ENCODE assay signal across 1 cellular context in genomic region chr2:85601771-85602475, GRCh38.
TF ChIP-seq lines count a peak whose summit lies in the region.

No MANE protein-coding gene starts in this region.

TF ChIP-seq in HepG2, 621 proteins besides CTCF, POLR2A, EP300 and RAD21 (continued from another document and continues in another):
- no peak; the same call in 1 of the 2 replicates for TF ChIP-seq ARID5B (CRISPR knock-in tag; IDR thresholded peaks at IDR 0.05)
- peak; percentile 37; the same call in 1 of the 2 replicates for TF ChIP-seq FOXA3 (CRISPR knock-in tag; IDR thresholded peaks at IDR 0.05)
- TF ChIP-seq HDAC2 (CRISPR knock-in tag; IDR thresholded peaks at IDR 0.05) = no peak; the same call in 1 of the 2 replicates
- 0 out of 2 replicates have a peak, but pooled peaks have one; percentile 48 for TF ChIP-seq KDM5A (IDR thresholded peaks at IDR 0.05; ENCODE audit: borderline replicate concordance, low read length)
- no peak for TF ChIP-seq ZNF451 (CRISPR knock-in tag; IDR thresholded peaks at IDR 0.05)
- no peak for TF ChIP-seq ZNF639 (CRISPR knock-in tag; conservative IDR thresholded peaks at IDR 0.05)
- TF ChIP-seq, protein P1, sequence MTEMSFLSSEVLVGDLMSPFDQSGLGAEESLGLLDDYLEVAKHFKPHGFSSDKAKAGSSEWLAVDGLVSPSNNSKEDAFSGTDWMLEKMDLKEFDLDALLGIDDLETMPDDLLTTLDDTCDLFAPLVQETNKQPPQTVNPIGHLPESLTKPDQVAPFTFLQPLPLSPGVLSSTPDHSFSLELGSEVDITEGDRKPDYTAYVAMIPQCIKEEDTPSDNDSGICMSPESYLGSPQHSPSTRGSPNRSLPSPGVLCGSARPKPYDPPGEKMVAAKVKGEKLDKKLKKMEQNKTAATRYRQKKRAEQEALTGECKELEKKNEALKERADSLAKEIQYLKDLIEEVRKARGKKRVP (CRISPR knock-in tag; IDR thresholded peaks at IDR 0.05) = 0 out of 4 replicates have a peak, but pooled peaks of 1 of the 2 experiments have one; percentile 19
- no peak; the same call in 1 of the 2 replicates for TF ChIP-seq PHF20 (CRISPR knock-in tag; IDR thresholded peaks at IDR 0.05)
- no peak for TF ChIP-seq ZSCAN29 (CRISPR knock-in tag; conservative IDR thresholded peaks at IDR 0.05)
- TF ChIP-seq, protein P2, sequence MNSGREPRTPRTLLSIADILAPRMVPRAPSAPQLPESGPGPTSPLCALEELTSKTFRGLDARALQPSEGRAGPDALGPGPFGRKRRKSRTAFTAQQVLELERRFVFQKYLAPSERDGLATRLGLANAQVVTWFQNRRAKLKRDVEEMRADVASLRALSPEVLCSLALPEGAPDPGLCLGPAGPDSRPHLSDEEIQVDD (CRISPR knock-in tag; IDR thresholded peaks at IDR 0.05; ENCODE audit: borderline replicate concordance) = no peak
- no peak; the same call in 1 of the 2 replicates for TF ChIP-seq THRA (CRISPR knock-in tag; IDR thresholded peaks at IDR 0.05; ENCODE audit: borderline replicate concordance)
- no peak for TF ChIP-seq KDM1A (CRISPR knock-in tag; IDR thresholded peaks at IDR 0.05)
- TF ChIP-seq HNRNPL (IDR thresholded peaks at IDR 0.05; ENCODE audit: low read depth, low read length) = no peak
- TF ChIP-seq, protein P3, sequence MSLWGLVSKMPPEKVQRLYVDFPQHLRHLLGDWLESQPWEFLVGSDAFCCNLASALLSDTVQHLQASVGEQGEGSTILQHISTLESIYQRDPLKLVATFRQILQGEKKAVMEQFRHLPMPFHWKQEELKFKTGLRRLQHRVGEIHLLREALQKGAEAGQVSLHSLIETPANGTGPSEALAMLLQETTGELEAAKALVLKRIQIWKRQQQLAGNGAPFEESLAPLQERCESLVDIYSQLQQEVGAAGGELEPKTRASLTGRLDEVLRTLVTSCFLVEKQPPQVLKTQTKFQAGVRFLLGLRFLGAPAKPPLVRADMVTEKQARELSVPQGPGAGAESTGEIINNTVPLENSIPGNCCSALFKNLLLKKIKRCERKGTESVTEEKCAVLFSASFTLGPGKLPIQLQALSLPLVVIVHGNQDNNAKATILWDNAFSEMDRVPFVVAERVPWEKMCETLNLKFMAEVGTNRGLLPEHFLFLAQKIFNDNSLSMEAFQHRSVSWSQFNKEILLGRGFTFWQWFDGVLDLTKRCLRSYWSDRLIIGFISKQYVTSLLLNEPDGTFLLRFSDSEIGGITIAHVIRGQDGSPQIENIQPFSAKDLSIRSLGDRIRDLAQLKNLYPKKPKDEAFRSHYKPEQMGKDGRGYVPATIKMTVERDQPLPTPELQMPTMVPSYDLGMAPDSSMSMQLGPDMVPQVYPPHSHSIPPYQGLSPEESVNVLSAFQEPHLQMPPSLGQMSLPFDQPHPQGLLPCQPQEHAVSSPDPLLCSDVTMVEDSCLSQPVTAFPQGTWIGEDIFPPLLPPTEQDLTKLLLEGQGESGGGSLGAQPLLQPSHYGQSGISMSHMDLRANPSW (CRISPR knock-in tag; IDR thresholded peaks at IDR 0.05; ENCODE audit: borderline replicate concordance) = no peak
- peak; percentile 30; the same call in 1 of the 2 replicates for TF ChIP-seq SALL1 (CRISPR knock-in tag; IDR thresholded peaks at IDR 0.05)
- TF ChIP-seq ZNF773 (CRISPR knock-in tag; IDR thresholded peaks at IDR 0.05; ENCODE audit: borderline replicate concordance) = 0 out of 2 replicates have a peak, but pooled peaks have one; percentile 80
- TF ChIP-seq ZNF850 (CRISPR knock-in tag; conservative IDR thresholded peaks at IDR 0.05) = no peak
- TF ChIP-seq REL (CRISPR knock-in tag; conservative IDR thresholded peaks at IDR 0.05) = no peak
- TF ChIP-seq, protein P4, sequence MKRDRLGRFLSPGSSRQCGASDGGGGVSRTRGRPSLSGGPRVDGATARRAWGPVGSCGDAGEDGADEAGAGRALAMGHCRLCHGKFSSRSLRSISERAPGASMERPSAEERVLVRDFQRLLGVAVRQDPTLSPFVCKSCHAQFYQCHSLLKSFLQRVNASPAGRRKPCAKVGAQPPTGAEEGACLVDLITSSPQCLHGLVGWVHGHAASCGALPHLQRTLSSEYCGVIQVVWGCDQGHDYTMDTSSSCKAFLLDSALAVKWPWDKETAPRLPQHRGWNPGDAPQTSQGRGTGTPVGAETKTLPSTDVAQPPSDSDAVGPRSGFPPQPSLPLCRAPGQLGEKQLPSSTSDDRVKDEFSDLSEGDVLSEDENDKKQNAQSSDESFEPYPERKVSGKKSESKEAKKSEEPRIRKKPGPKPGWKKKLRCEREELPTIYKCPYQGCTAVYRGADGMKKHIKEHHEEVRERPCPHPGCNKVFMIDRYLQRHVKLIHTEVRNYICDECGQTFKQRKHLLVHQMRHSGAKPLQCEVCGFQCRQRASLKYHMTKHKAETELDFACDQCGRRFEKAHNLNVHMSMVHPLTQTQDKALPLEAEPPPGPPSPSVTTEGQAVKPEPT (CRISPR knock-in tag; IDR thresholded peaks at IDR 0.05; ENCODE audit: low read depth) = peak; percentile 46; the same call in 1 of the 2 replicates
- no peak for TF ChIP-seq YY1 (IDR thresholded peaks at IDR 0.05; ENCODE audit: insufficient read depth, insufficient replicate concordance, low read depth, low read length)
- no peak for TF ChIP-seq ZMYM2 (CRISPR knock-in tag; IDR thresholded peaks at IDR 0.05)
- TF ChIP-seq NR2F2 (IDR thresholded peaks at IDR 0.05; ENCODE audit: borderline replicate concordance, low read depth) = no peak
- no peak for TF ChIP-seq EEA1 (CRISPR knock-in tag; IDR thresholded peaks at IDR 0.05; ENCODE audit: borderline replicate concordance)
- no peak for TF ChIP-seq NAIF1 (CRISPR knock-in tag; IDR thresholded peaks at IDR 0.05; ENCODE audit: borderline replicate concordance)
- 0 out of 2 replicates have a peak, but pooled peaks have one; percentile 29 for TF ChIP-seq GFI1 (CRISPR knock-in tag; IDR thresholded peaks at IDR 0.05; ENCODE audit: borderline replicate concordance)
- TF ChIP-seq ZMYM4 (CRISPR knock-in tag; IDR thresholded peaks at IDR 0.05) = no peak
- TF ChIP-seq ELF1 (CRISPR knock-in tag; IDR thresholded peaks at IDR 0.05) = peak; percentile 36
- no peak for TF ChIP-seq TCF12 (IDR thresholded peaks at IDR 0.05)
- TF ChIP-seq TCF12 (CRISPR knock-in tag; IDR thresholded peaks at IDR 0.05) = no peak
- TF ChIP-seq FOSL1 (CRISPR knock-in tag; IDR thresholded peaks at IDR 0.05; ENCODE audit: borderline replicate concordance) = no peak
- peak; percentile 50; the same call in 1 of the 2 replicates for TF ChIP-seq ZNF292 (CRISPR knock-in tag; IDR thresholded peaks at IDR 0.05; ENCODE audit: borderline replicate concordance, low read depth)
- no peak for TF ChIP-seq MTERF4 (CRISPR knock-in tag; IDR thresholded peaks at IDR 0.05)
- TF ChIP-seq ZNF562 (CRISPR knock-in tag; IDR thresholded peaks at IDR 0.05; ENCODE audit: borderline replicate concordance) = no peak
- TF ChIP-seq WIZ (CRISPR knock-in tag; IDR thresholded peaks at IDR 0.05) = no peak
- TF ChIP-seq MTA3 (CRISPR knock-in tag; IDR thresholded peaks at IDR 0.05) = no peak
- TF ChIP-seq ZNF713 (CRISPR knock-in tag; IDR thresholded peaks at IDR 0.05) = no peak
- TF ChIP-seq ZNF563 (CRISPR knock-in tag; IDR thresholded peaks at IDR 0.05) = no peak
- TF ChIP-seq ZNF790 (CRISPR knock-in tag; IDR thresholded peaks at IDR 0.05; ENCODE audit: borderline replicate concordance) = no peak
- TF ChIP-seq, protein P5, sequence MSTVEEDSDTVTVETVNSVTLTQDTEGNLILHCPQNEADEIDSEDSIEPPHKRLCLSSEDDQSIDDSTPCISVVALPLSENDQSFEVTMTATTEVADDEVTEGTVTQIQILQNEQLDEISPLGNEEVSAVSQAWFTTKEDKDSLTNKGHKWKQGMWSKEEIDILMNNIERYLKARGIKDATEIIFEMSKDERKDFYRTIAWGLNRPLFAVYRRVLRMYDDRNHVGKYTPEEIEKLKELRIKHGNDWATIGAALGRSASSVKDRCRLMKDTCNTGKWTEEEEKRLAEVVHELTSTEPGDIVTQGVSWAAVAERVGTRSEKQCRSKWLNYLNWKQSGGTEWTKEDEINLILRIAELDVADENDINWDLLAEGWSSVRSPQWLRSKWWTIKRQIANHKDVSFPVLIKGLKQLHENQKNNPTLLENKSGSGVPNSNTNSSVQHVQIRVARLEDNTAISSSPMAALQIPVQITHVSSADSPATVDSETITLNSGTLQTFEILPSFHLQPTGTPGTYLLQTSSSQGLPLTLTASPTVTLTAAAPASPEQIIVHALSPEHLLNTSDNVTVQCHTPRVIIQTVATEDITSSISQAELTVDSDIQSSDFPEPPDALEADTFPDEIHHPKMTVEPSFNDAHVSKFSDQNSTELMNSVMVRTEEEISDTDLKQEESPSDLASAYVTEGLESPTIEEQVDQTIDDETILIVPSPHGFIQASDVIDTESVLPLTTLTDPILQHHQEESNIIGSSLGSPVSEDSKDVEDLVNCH (CRISPR knock-in tag; IDR thresholded peaks at IDR 0.05) = no peak
- no peak; the same call in 1 of the 2 replicates for TF ChIP-seq FOXK1 (CRISPR knock-in tag; IDR thresholded peaks at IDR 0.05; ENCODE audit: borderline replicate concordance, low read depth)
- no peak for TF ChIP-seq ZNF251 (CRISPR knock-in tag; IDR thresholded peaks at IDR 0.05)
- no peak for TF ChIP-seq ZNF75D (CRISPR knock-in tag; IDR thresholded peaks at IDR 0.05; ENCODE audit: borderline replicate concordance)
- TF ChIP-seq ZNF746 (CRISPR knock-in tag; IDR thresholded peaks at IDR 0.05) = no peak
- TF ChIP-seq KLF12 (CRISPR knock-in tag; IDR thresholded peaks at IDR 0.05; ENCODE audit: borderline replicate concordance) = no peak
- TF ChIP-seq, protein P6, sequence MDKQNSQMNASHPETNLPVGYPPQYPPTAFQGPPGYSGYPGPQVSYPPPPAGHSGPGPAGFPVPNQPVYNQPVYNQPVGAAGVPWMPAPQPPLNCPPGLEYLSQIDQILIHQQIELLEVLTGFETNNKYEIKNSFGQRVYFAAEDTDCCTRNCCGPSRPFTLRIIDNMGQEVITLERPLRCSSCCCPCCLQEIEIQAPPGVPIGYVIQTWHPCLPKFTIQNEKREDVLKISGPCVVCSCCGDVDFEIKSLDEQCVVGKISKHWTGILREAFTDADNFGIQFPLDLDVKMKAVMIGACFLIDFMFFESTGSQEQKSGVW (CRISPR knock-in tag; IDR thresholded peaks at IDR 0.05; ENCODE audit: borderline replicate concordance) = no peak
- no peak for TF ChIP-seq HDAC6 (IDR thresholded peaks at IDR 0.05; ENCODE audit: low read depth, low read length)
- no peak for TF ChIP-seq CC2D1A (CRISPR knock-in tag; IDR thresholded peaks at IDR 0.05)
